8 cellular contexts compared by ENCODE assay signal in genomic region chr19:47013041-47013517, GRCh38.
A peak's percentile ranks its signal among the peaks of the same experiment; 100 is the strongest.
DNase-seq lines count a peak whose midpoint lies in the region; ATAC-seq lines count a peak whose summit lies in the region.

No MANE protein-coding gene starts in this region.

- H3K36me3 Mint-ChIP-seq in effector memory CD8-positive, alpha-beta T cell (ENCODE audit: insufficient read depth) = peaks cover 25% of the 10 kb centered on the region

- no peaks in the 10 kb centered on the region for H3K4me1 ChIP-seq in HAP-1

- no peak overlapping the region for H3K27ac Mint-ChIP-seq in effector memory CD8-positive, alpha-beta T cell

- in situ Hi-C loops in HAP-1 (cut with MboI; ENCODE audit: low sequenced_read_pairs) = no loop called here

- ATAC-seq in effector memory CD8-positive, alpha-beta T cell (replicated peaks) = peak; percentile 87
- no peak for ATAC-seq in GM19035 (IDR thresholded peaks at IDR 0.05; ENCODE audit: unreplicated experiment)

- H3K4me3 ChIP-seq in HAP-1 = no peak overlapping the region

- no peaks in the 10 kb centered on the region for H3K36me3 ChIP-seq in HAP-1 (replicated peaks)

- peak in 13 of 14 donors; percentile 21 to 85 (median 67) for DNase-seq in C1 segment of cervical spinal cord (lab: John Stamatoyannopoulos, UW)
- peak; percentile 84 to 91 for DNase-seq in HAP-1 (ENCODE audit: low spot score in 2 of 2)
- peak; percentile 69 for DNase-seq in NCI-H748 (lab: John Stamatoyannopoulos, UW; ENCODE audit: unreplicated experiment)
- peak; percentile 16 to 43 for DNase-seq in activated CD8-positive, alpha-beta memory T cell treated with anti-CD3 and anti-CD28 coated beads for 1 hour (ENCODE audit: extremely low read depth in 1 of 2, low read depth in 1 of 2)
- peak; percentile 60 to 70 (median 62) for DNase-seq in effector memory CD8-positive, alpha-beta T cell
- DNase-seq in midbrain (lab: John Stamatoyannopoulos, UW) = peak; percentile 76
- DNase-seq in stimulated activated CD8-positive, alpha-beta memory T cell treated with anti-CD3 and anti-CD28 coated beads, Interleukin-4, amount 100 ng/mL, for 48 hours = peak; percentile 83

- H3K4me1 Mint-ChIP-seq in effector memory CD8-positive, alpha-beta T cell (ENCODE audit: low read depth in 2 of 2) = peaks cover 8 to 10% of the 10 kb centered on the region in 2 donors

- peaks cover 8 to 13% of the 10 kb centered on the region in 2 donors for H3K27me3 Mint-ChIP-seq in effector memory CD8-positive, alpha-beta T cell

- H3K9me3 ChIP-seq in HAP-1 = no peaks in the 10 kb centered on the region

- H3K27me3 ChIP-seq in HAP-1 (ENCODE audit: low read depth) = no peaks in the 10 kb centered on the region

- peak overlapping the region; percentile 32 to 53 for H3K4me3 Mint-ChIP-seq in effector memory CD8-positive, alpha-beta T cell

- H3K9me3 Mint-ChIP-seq in effector memory CD8-positive, alpha-beta T cell = no peaks in the 10 kb centered on the region

Comparison
In these comparisons a context has a peak if more than half of its experiments do, and no peak if none do; other contexts are left out.
1. DNase-seq: peak in every context shown above with its lines; median percentile 88 in HAP-1; 83 in stimulated activated CD8-positive, alpha-beta memory T cell treated with anti-CD3 and anti-CD28 coated beads, Interleukin-4, amount 100 ng/mL, for 48 hours; 76 in midbrain; 69 in NCI-H748; 67 in C1 segment of cervical spinal cord; 62 in effector memory CD8-positive, alpha-beta T cell; 30 in activated CD8-positive, alpha-beta memory T cell treated with anti-CD3 and anti-CD28 coated beads for 1 hour.